ENCODE assay signal across 8 cellular contexts in the genomic region with DNA sequence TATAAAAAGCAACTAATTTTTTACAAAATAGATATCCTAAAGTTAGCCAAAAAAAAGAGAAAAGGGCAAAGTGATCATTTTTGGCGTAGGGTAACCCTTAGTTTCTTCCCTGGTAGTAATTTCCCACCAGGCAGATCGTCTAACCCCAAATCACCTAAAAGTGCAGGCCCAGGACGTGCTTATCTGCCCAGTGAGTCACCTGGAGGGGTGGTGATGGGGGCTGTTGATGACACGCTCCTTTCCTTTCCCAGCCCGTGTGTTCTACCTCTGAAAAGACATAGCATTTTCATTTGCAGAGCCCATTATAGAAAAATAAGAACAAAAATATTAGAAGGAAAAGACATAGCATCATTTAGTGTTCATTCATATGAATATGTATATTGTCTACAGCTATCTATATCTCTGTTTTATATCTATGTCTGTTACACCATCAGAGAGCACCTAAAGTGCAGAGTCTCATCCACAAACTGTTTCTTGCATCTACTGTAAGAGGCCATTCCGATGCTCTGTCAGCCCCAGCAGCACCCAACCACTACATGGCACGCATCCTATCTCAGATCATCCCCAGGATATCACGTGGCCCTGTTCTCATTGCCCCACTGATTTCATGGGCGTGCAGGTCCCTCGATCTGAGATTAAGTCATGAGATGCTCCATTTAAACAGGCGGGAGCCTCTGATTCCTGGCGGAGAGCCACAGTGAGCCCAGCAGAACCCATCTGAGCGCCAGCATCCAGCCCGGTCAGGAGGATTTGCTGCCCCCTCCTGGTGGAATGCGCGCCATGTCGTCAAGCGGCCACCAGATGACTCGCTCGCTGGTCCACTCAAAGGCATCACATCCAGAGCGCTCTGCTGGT. TPM values are rescaled to one million over a fixed set of nuclear protein-coding genes. Genes with fewer than 3 reads are reported as not detected.
DNase-seq lines count a peak whose midpoint lies in the region; ATAC-seq and TF ChIP-seq lines count a peak whose summit lies in the region.

No MANE protein-coding gene starts in this region.

- H3K27me3 ChIP-seq in BE2C (peaks cover 55% of the 10 kb centered on the region), iPS DF 6.9 (ENCODE audit: control insufficient read depth, insufficient read depth, low read length) (0 out of 2 replicates have a peak, but pooled peaks cover 1% of the 10 kb centered on the region), smooth muscle cell (ENCODE audit: low read depth) (peaks cover 13% of the 10 kb centered on the region)

- no peaks in the 10 kb centered on the region for H3F3A ChIP-seq in smooth muscle cell (ENCODE audit: low read depth)

- WGBS in iPS DF 6.9 (ENCODE audit: insufficient coverage, insufficient read length), result no CpG with 5 or more reads among the region's 21 CpGs
- 24% methylated on average over 21 of the region's 21 CpGs for WGBS in smooth muscle cell (ENCODE audit: low lambda C conversion rate)

- DNase-seq in BE2C, result peak; percentile 91
- DNase-seq in NCI-H2029 (lab: John Stamatoyannopoulos, UW), result peak; percentile 83
- DNase-seq in UCSD-AML1 (lab: John Stamatoyannopoulos, UW; ENCODE audit: unreplicated experiment), result peak; percentile 83
- DNase-seq in astrocyte of the spinal cord (ENCODE audit: low read depth, low spot score), result peak; percentile 69
- peak; percentile 94 for DNase-seq in iPS DF 6.9 (ENCODE audit: low read depth, low spot score)
- peak; percentile 78 for DNase-seq in smooth muscle cell (lab: John Stamatoyannopoulos, UW; ENCODE audit: unreplicated experiment)

- H3K4me1 ChIP-seq in BE2C (peaks cover 3% of the 10 kb centered on the region; the same call in 1 of the 2 replicates), iPS DF 6.9 (ENCODE audit: control insufficient read depth, insufficient read depth, low read length) (no peaks in the 10 kb centered on the region), smooth muscle cell (ENCODE audit: low read depth) (no peaks in the 10 kb centered on the region)

- H3K27ac ChIP-seq in iPS DF 6.9 (ENCODE audit: low read length), result no peak overlapping the region
- H3K27ac ChIP-seq in smooth muscle cell (ENCODE audit: low read depth), result no peak overlapping the region

- no peak overlapping the region for H2AFZ ChIP-seq in smooth muscle cell (ENCODE audit: low read depth)

- ATAC-seq in GM21526 (IDR thresholded peaks at IDR 0.05; ENCODE audit: low FRiP score, unreplicated experiment) (peak; percentile 59), GM21619 (IDR thresholded peaks at IDR 0.05; ENCODE audit: unreplicated experiment) (no peak)

- H3K79me2 ChIP-seq in smooth muscle cell (ENCODE audit: low read depth), result no peaks in the 10 kb centered on the region

- no peaks in the 10 kb centered on the region for H4K20me1 ChIP-seq in smooth muscle cell (ENCODE audit: low read depth)

- H3K4me3 ChIP-seq in BE2C (ENCODE audit: low read depth, low read length), result no peak overlapping the region
- H3K4me3 ChIP-seq in astrocyte of the spinal cord (ENCODE audit: low read depth, low read length), result no peak overlapping the region
- H3K4me3 ChIP-seq in iPS DF 6.9 (ENCODE audit: low read length), result no peak overlapping the region
- no peak overlapping the region for H3K4me3 ChIP-seq in smooth muscle cell

- in situ Hi-C loops in astrocyte of the spinal cord (cut with HindIII; ENCODE audit: low sequenced_read_pairs), result no loop called here

- H3K4me2 ChIP-seq in smooth muscle cell, result no peak overlapping the region

- H3K36me3 ChIP-seq in BE2C (no peaks in the 10 kb centered on the region), iPS DF 6.9 (ENCODE audit: control insufficient read depth, insufficient read depth, low read length) (no peaks in the 10 kb centered on the region), smooth muscle cell (ENCODE audit: low read depth) (no peaks in the 10 kb centered on the region)

- H3K9me3 ChIP-seq in BE2C (no peaks in the 10 kb centered on the region; the same call in 1 of the 2 replicates), iPS DF 6.9 (ENCODE audit: control insufficient read depth, insufficient read depth, low read length) (no peaks in the 10 kb centered on the region), smooth muscle cell (replicated peaks; ENCODE audit: low read depth) (no peaks in the 10 kb centered on the region)

- H3K9ac ChIP-seq in smooth muscle cell (ENCODE audit: low read depth), result no peak overlapping the region

- TF ChIP-seq CTCF in BE2C (IDR thresholded peaks at IDR 0.05; ENCODE audit: low read depth, low read length) (peak; percentile 97), astrocyte of the spinal cord (IDR thresholded peaks at IDR 0.05; ENCODE audit: low read depth, low read length) (peak; percentile 95), smooth muscle cell (IDR thresholded peaks at IDR 0.05; ENCODE audit: borderline replicate concordance, insufficient read depth, poor library complexity, severe bottlenecking) (peak; percentile 90)

RNA-seq across cellular contexts. Expression of gene LILRB3, which starts 8.5 kb away (rescaled TPM):
- 1.0 TPM for polyA plus RNA-seq in BE2C (2012; ENCODE audit: insufficient read depth, insufficient read length, low read depth)
- not detected in 2 replicates for total RNA-seq in smooth muscle cell
- polyA plus RNA-seq in smooth muscle cell, result 0.06 and 0.70 TPM in 2 replicates

RNA-seq across cellular contexts. Expression of gene LILRA6, which starts 11.3 kb away (rescaled TPM):
- polyA plus RNA-seq in BE2C (2012; ENCODE audit: insufficient read depth, insufficient read length, low read depth), result not detected
- total RNA-seq in smooth muscle cell, result not detected in 2 replicates
- not detected in 2 replicates for polyA plus RNA-seq in smooth muscle cell

RNA-seq across cellular contexts. Expression of gene LILRB5, which starts 25.8 kb away (rescaled TPM):
- polyA plus RNA-seq in BE2C (2012; ENCODE audit: insufficient read depth, insufficient read length, low read depth), result 0.14 TPM
- not detected in 2 replicates for total RNA-seq in smooth muscle cell
- not detected in 2 replicates for polyA plus RNA-seq in smooth muscle cell

RNA-seq across cellular contexts. Expression of gene RPS9, which starts 30.6 kb away (rescaled TPM):
- polyA plus RNA-seq in BE2C (2012; ENCODE audit: insufficient read depth, insufficient read length, low read depth), result 848 TPM
- total RNA-seq in smooth muscle cell, result 1,047 and 1,149 TPM in 2 replicates
- polyA plus RNA-seq in smooth muscle cell, result 347 and 352 TPM in 2 replicates

RNA-seq across cellular contexts. Expression of gene TSEN34, which starts 40.2 kb away (rescaled TPM):
- polyA plus RNA-seq in BE2C (2012; ENCODE audit: insufficient read depth, insufficient read length, low read depth), result 27.7 TPM
- total RNA-seq in smooth muscle cell, result 45.8 and 53.7 TPM in 2 replicates
- polyA plus RNA-seq in smooth muscle cell, result 79.5 and 91.7 TPM in 2 replicates
